In the genomic region with DNA sequence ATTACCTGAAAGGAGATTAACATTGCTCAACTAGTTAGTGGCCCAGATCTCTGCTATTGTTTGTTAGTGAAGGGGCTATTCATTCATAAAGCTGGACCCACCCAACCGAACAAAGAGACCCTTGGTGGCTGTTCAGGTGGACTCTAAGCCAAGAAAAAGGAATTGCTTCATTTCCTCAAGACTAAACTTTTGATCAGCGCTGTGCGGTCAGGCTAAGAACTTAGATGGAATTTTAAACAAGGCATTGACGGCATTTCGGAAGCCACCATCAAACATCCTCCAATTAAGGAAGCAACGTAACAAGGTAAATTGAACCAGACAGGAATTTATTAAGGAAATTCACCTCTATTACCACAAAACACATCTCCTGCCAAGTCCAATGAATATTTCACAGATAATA, we compare ENCODE assay signal across 26 cellular contexts. TPM values are rescaled to one million over a fixed set of nuclear protein-coding genes. Genes with fewer than 3 reads are reported as not detected.
DNase-seq lines count a peak whose midpoint lies in the region; ATAC-seq, FAIRE-seq and TF ChIP-seq lines count a peak whose summit lies in the region.
"Had no signal": no experiment of that assay in that cellular context is flagged by ENCODE, and none has a peak within 500 bp of the region (broad histone marks: within the 10 kb centered on the region; RNA-seq: fewer than 3 reads in every experiment).

No MANE protein-coding gene starts in this region.

- peaks cover 12% of the 10 kb centered on the region for H3K4me1 Mint-ChIP-seq in astrocyte (ENCODE audit: low read depth, unreplicated experiment)
- no peaks in the 10 kb centered on the region for H3K4me1 Mint-ChIP-seq in nephron

- intact Hi-C loops in sciatic nerve (cut with DNase I) = no loop called here

- no peak overlapping the region for H2AFZ ChIP-seq in astrocyte (ENCODE audit: low read depth, low read length)

- no peak overlapping the region for H3K4me2 ChIP-seq in astrocyte (ENCODE audit: low read length)
- H3K4me2 ChIP-seq: A549; BLaER1 treated with 17β-estradiol and CSF1 and Interleukin-3, amounts not matched to agents 10 nM and 100 nM; SK-N-SH had no signal

- in situ Hi-C loops in HAP-1 (cut with MboI; ENCODE audit: low sequenced_read_pairs) = loop anchor here (25.0 kb wide), 1 partner anchor 264 kb away; no protein-coding TSS in a partner anchor

- H3K9me3 ChIP-seq in HAP-1 (no peaks in the 10 kb centered on the region), astrocyte (ENCODE audit: insufficient read depth, low read depth, low read length) (no peaks in the 10 kb centered on the region)
- H3K9me3 ChIP-seq: A549; BLaER1 treated with 17β-estradiol and CSF1 and Interleukin-3, amounts not matched to agents 10 nM and 100 nM; SK-N-SH had no signal

- H3K36me3 Mint-ChIP-seq in astrocyte (ENCODE audit: low read depth, unreplicated experiment) = no peaks in the 10 kb centered on the region
- no peaks in the 10 kb centered on the region for H3K36me3 Mint-ChIP-seq in nephron (ENCODE audit: low read depth)

- ATAC-seq in sciatic nerve (peak; percentile 72), HG02623 (IDR thresholded peaks at IDR 0.05; ENCODE audit: unreplicated experiment) (no peak), GM21723 (IDR thresholded peaks at IDR 0.05; ENCODE audit: unreplicated experiment) (no peak)
- ATAC-seq: A549, PC-3 had no signal

- no peaks in the 10 kb centered on the region for H4K20me1 ChIP-seq in astrocyte (ENCODE audit: insufficient read depth, low read length)
- H4K20me1 ChIP-seq: BLaER1 treated with 17β-estradiol and CSF1 and Interleukin-3, amounts not matched to agents 10 nM and 100 nM had no signal

- no peak for FAIRE-seq in astrocyte (lab: Jason Lieb, UNC)
- FAIRE-seq: A549, GM12892 had no signal

- DNase-seq in HAP-1 (ENCODE audit: low spot score in 2 of 2) (peak; percentile 19 to 25), astrocyte (ENCODE audit: low read depth) (peak; percentile 47), sciatic nerve (ENCODE audit: low spot score) (no peak), foreskin fibroblast (no peak)
- DNase-seq: AML-193; CD4-positive, alpha-beta T cell; DMS79 treated with DMSO at 0.1 percent for 48 hours; GF-D8; H7; Karpas-422; NCI-H1092; NCI-H1417 treated with DMSO at 0.1 percent for 48 hours; NCI-H1694 treated with DMSO at 0.1 percent for 48 hours; NCI-H2081; NCI-H524 treated with DMSO at 0.1 percent for 48 hours; NCI-H774; PC-3; SK-N-SH; SW 1271 had no signal

- H3K4me3 ChIP-seq in HAP-1 = no peak overlapping the region
- H3K4me3 ChIP-seq in astrocyte (ENCODE audit: insufficient read depth, low read depth, low read length) = no peak overlapping the region
- H3K4me3 ChIP-seq in foreskin fibroblast (ENCODE audit: low read depth in 1 of 2, low read length in 2 of 2) = no peak overlapping the region
- H3K4me3 ChIP-seq: A549; BLaER1 treated with 17β-estradiol and CSF1 and Interleukin-3, amounts not matched to agents 10 nM and 100 nM had no signal

- H3K36me3 ChIP-seq in HAP-1 (replicated peaks) = no peaks in the 10 kb centered on the region
- H3K36me3 ChIP-seq in astrocyte (ENCODE audit: insufficient read depth, low read length) = no peaks in the 10 kb centered on the region
- H3K36me3 ChIP-seq: BLaER1 treated with 17β-estradiol and CSF1 and Interleukin-3, amounts not matched to agents 10 nM and 100 nM had no signal

- no peaks in the 10 kb centered on the region for H3K27me3 ChIP-seq in HAP-1 (ENCODE audit: low read depth)
- H3K27me3 ChIP-seq in astrocyte (ENCODE audit: insufficient read depth, low read length) = no peaks in the 10 kb centered on the region
- H3K27me3 ChIP-seq: BLaER1 treated with 17β-estradiol and CSF1 and Interleukin-3, amounts not matched to agents 10 nM and 100 nM had no signal

- H3K9me3 Mint-ChIP-seq in astrocyte (ENCODE audit: unreplicated experiment) (no peaks in the 10 kb centered on the region), nephron (no peaks in the 10 kb centered on the region)
- H3K9me3 Mint-ChIP-seq: CD4-positive, alpha-beta T cell had no signal

- H3K27ac Mint-ChIP-seq in astrocyte (ENCODE audit: unreplicated experiment) (no peak overlapping the region), nephron (peak overlapping the region; percentile 33 to 94 (median 39))
- H3K27ac Mint-ChIP-seq: CD4-positive, alpha-beta T cell had no signal

- no peaks in the 10 kb centered on the region for H3K79me2 ChIP-seq in astrocyte (ENCODE audit: insufficient read depth, low read length)

- peaks cover 9% of the 10 kb centered on the region for H3K4me1 ChIP-seq in HAP-1
- peaks cover 10% of the 10 kb centered on the region for H3K4me1 ChIP-seq in astrocyte (ENCODE audit: insufficient read depth, low read length)
- H3K4me1 ChIP-seq: BLaER1 treated with 17β-estradiol and CSF1 and Interleukin-3, amounts not matched to agents 10 nM and 100 nM had no signal

- H3K27me3 Mint-ChIP-seq in astrocyte (ENCODE audit: low read depth, unreplicated experiment) (no peaks in the 10 kb centered on the region), nephron (ENCODE audit: low read depth) (no peaks in the 10 kb centered on the region)

- H3K9ac ChIP-seq in astrocyte (ENCODE audit: low read length) = no peak overlapping the region
- H3K9ac ChIP-seq: BLaER1 treated with 17β-estradiol and CSF1 and Interleukin-3, amounts not matched to agents 10 nM and 100 nM; SK-N-SH had no signal

- no peak overlapping the region for H3K27ac ChIP-seq in astrocyte (ENCODE audit: low read depth, low read length)
- H3K27ac ChIP-seq: A549; BLaER1 treated with 17β-estradiol and CSF1 and Interleukin-3, amounts not matched to agents 10 nM and 100 nM; HL-60 had no signal

- H3K4me3 Mint-ChIP-seq in astrocyte (ENCODE audit: unreplicated experiment) (no peak overlapping the region), nephron (peak overlapping the region in 1 of 3 experiments; percentile 2)
- H3K4me3 Mint-ChIP-seq: CD4-positive, alpha-beta T cell had no signal

- TF ChIP-seq CTCF in astrocyte (IDR thresholded peaks at IDR 0.05; ENCODE audit: insufficient read depth, low read depth, low read length) = no peak
- no peak for TF ChIP-seq CTCF in nephron (IDR thresholded peaks at IDR 0.05; ENCODE audit: unreplicated experiment in 3 of 3)
- TF ChIP-seq CTCF in foreskin fibroblast (IDR thresholded peaks at IDR 0.05; ENCODE audit: low read depth, low read length) = no peak

RNA-seq across cellular contexts. Expression of gene SHCBP1L, which starts 19.9 kb away (rescaled TPM):
- not detected in 2 replicates for total RNA-seq in astrocyte
- total RNA-seq in sciatic nerve = not detected
- total RNA-seq: CD4-positive, alpha-beta T cell; H7; PC-3 had no signal

RNA-seq across cellular contexts. Expression of gene LAMC1, which starts 50.4 kb away (rescaled TPM):
- total RNA-seq in astrocyte (270 and 284 TPM in 2 replicates), sciatic nerve (263 TPM)
- total RNA-seq: CD4-positive, alpha-beta T cell had no signal

Comparison
In these comparisons a context has a peak if more than half of its experiments do, and no peak if none do; other contexts are left out.
1. DNase-seq: peak in HAP-1 (2 of 2) and astrocyte (single experiment); none in sciatic nerve (single experiment) and foreskin fibroblast (0 of 2).